In the genomic region with DNA sequence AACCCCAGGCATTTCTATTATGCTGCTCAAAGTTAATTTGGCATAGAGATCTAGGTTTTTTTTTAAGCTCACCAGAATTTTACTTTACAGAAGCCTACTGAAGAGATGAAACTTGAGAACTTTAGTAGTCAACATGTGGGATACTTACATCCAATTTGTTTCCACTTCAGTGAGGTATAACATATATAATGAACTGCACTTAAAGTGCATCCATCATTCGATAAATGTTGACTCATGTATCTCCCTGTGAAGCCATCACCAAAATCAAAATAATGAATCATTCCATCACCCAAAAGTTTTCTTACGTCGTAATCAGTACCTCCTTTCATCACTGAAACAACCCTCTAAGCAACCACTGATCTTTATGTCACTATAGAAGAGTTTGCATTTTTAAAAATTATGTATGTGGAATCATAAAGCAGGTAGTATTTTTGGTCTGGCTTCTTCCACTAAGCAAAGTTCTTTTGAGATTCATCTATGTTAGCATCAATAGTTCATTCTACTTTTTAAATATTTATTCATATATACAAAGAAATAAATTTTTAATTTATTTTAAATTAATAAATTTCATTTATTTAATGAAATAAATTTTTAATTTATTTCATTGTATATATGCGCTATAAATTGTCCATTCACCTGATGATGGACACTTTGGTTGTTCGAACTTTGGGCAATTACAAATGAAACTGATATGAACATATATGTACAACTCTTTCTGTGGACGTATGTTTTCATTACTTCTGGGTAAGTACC, we compare ENCODE assay signal across 8 cellular contexts. TPM values are rescaled to one million over a fixed set of nuclear protein-coding genes. Genes with fewer than 3 reads are reported as not detected.
DNase-seq lines count a peak whose midpoint lies in the region; ATAC-seq, FAIRE-seq and TF ChIP-seq lines count a peak whose summit lies in the region.

No MANE protein-coding gene starts in this region.

- POLR2A ChIA-PET in T-cell (lab: Charles Lee) = no interaction called here

- H3K27ac Mint-ChIP-seq in T-cell = no peak overlapping the region

- peak; percentile 70 for FAIRE-seq in GM19239 (lab: Jason Lieb, UNC)

- intact Hi-C loops in gastrocnemius medialis (cut with DNase I; ENCODE audit: low total_unique reads) = no loop called here

- no peak for DNase-seq in GM19239 (ENCODE audit: insufficient read length, low spot score)
- no peak for DNase-seq in T-cell
- no peak for DNase-seq in fibroblast of the aortic adventitia (ENCODE audit: low read depth)
- no peak for DNase-seq in gastrocnemius medialis
- DNase-seq in COR-L47 (lab: John Stamatoyannopoulos, UW) = no peak
- DNase-seq in OCI-M1 (lab: John Stamatoyannopoulos, UW) = no peak

- in situ Hi-C loops in gastrocnemius medialis (cut with MboI; ENCODE audit: low sequenced_read_pairs in 4 of 4) = no loop called here

- H3K36me3 ChIP-seq in gastrocnemius medialis = no peaks in the 10 kb centered on the region

- CTCF ChIA-PET in T-cell (lab: Charles Lee) = interaction anchor here in 1 of 2 donors (1.2 to 1.8 kb wide), 3 partner anchors 8 to 87 kb away, joined by 7 to 8 read pairs (median 8); no protein-coding TSS in a partner anchor

- H3K27me3 ChIP-seq in gastrocnemius medialis = peaks cover 3 to 11% (median 4%) of the 10 kb centered on the region in 3 donors

- TF ChIP-seq CTCF in fibroblast of the aortic adventitia (IDR thresholded peaks at IDR 0.05; ENCODE audit: insufficient read depth, low read length) (no peak), gastrocnemius medialis (IDR thresholded peaks at IDR 0.05 in 4 of 5, conservative IDR thresholded peaks at IDR 0.05 in 1 of 5) (no peak)

- H3K27me3 Mint-ChIP-seq in T-cell = peaks cover 16 to 18% of the 10 kb centered on the region in 2 donors

- TF ChIP-seq POLR2A in gastrocnemius medialis (IDR thresholded peaks at IDR 0.05) = no peak

- peak overlapping the region; percentile 22 to 92 (median 82) for H3K27ac ChIP-seq in gastrocnemius medialis

- H3K4me1 Mint-ChIP-seq in T-cell = peaks cover 17 to 27% (median 25%) of the 10 kb centered on the region in 3 donors

- peaks cover 0 to 3% of the 10 kb centered on the region in 2 donors for H3K4me1 ChIP-seq in gastrocnemius medialis

- H3K9me3 ChIP-seq in gastrocnemius medialis = no peaks in the 10 kb centered on the region

- H3K4me3 Mint-ChIP-seq in T-cell = peak overlapping the region; percentile 85 to 93 (median 85)

- H3K36me3 Mint-ChIP-seq in T-cell = no peaks in the 10 kb centered on the region

- peak overlapping the region; percentile 98 for H3K4me3 ChIP-seq in fibroblast of the aortic adventitia (ENCODE audit: low read depth, low read length)
- H3K4me3 ChIP-seq in gastrocnemius medialis = peak overlapping the region; percentile 51 to 69 (median 62)

- no peaks in the 10 kb centered on the region for H3K9me3 Mint-ChIP-seq in T-cell

- ATAC-seq in T-cell (replicated peaks in 1 of 4) (no peak), gastrocnemius medialis (no peak), GM21390 (IDR thresholded peaks at IDR 0.05; ENCODE audit: unreplicated experiment) (no peak), HG02870 (IDR thresholded peaks at IDR 0.05; ENCODE audit: unreplicated experiment) (no peak)

RNA-seq across cellular contexts. Expression of gene CPNE8, which starts 2.0 kb away (rescaled TPM):
- total RNA-seq in T-cell (1 to 10 TPM; 1.8 to 6.1 (median 2.3) TPM), fibroblast of the aortic adventitia (ENCODE audit: low replicate concordance) (36.8 and 70.3 TPM in 2 replicates), gastrocnemius medialis (1 to 10 TPM; 3.8 to 7.0 (median 4.6) TPM)
